11 cellular contexts compared by ENCODE assay signal in the genomic region with DNA sequence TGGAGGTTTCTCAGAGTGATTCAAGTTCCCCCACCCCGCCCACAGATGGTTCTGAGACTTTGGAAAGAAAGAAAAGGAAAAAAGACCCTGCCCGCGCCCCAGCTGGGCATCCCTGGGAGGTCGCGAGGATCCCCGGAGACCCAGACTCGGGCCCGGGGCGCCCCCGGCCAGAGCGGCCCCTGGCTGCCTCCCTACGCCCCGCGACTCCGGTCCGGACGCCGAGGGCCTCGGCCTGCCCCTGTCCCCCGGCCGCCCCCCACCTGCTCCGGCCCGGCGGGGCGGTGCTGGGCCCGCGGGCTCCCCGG.
DNase-seq lines count a peak whose midpoint lies in the region; ATAC-seq and TF ChIP-seq lines count a peak whose summit lies in the region.
"Had no signal": no experiment of that assay in that cellular context is flagged by ENCODE, and none has a peak within 500 bp of the region (broad histone marks: within the 10 kb centered on the region; RNA-seq: fewer than 3 reads in every experiment).

No MANE protein-coding gene starts in this region.

- H3K27me3 Mint-ChIP-seq in T-helper 2 cell treated with Interferon-gamma antibody and Interleukin-4, amounts not matched to agents 5 μg/mL and 100 μg/mL, for 36 hours (ENCODE audit: low read depth), result peaks cover 28% of the 10 kb centered on the region
- peaks cover 24% of the 10 kb centered on the region for H3K27me3 Mint-ChIP-seq in activated naive CD8-positive, alpha-beta T cell treated with anti-CD3 and anti-CD28 coated beads, Interleukin-2, amount 50 U/mL, for 24 hours

- no peak for DNase-seq in T-helper 2 cell treated with Interferon-gamma antibody and Interleukin-4, amounts not matched to agents 5 μg/mL and 100 μg/mL, for 36 hours (ENCODE audit: low spot score)
- DNase-seq in T-helper 2 cell (no peak), RWPE1 (ENCODE audit: low spot score) (no peak), GM10266 (ENCODE audit: extremely low spot score) (no peak), NCI-H1417 (lab: John Stamatoyannopoulos, UW) (no peak)
- no peak for DNase-seq in activated naive CD8-positive, alpha-beta T cell treated with anti-CD3 and anti-CD28 coated beads, Interleukin-2, amount 50 U/mL, for 24 hours
- peak; percentile 42 for DNase-seq in stimulated activated naive CD8-positive, alpha-beta T cell treated with anti-CD3 and anti-CD28 coated beads, Interleukin-15, Interleukin-2, amounts not matched to agents 100 U/mL and 50 U/mL, for 24 hours
- DNase-seq: activated gamma-delta T cell treated with Interleukin-2 at 50 U/mL for 16 hours, kidney glomerular epithelial cell had no signal

- no peak overlapping the region for H3K9ac ChIP-seq in iPS-18a (ENCODE audit: low read length)

- no peaks in the 10 kb centered on the region for H3K9me3 Mint-ChIP-seq in T-helper 2 cell treated with Interferon-gamma antibody and Interleukin-4, amounts not matched to agents 5 μg/mL and 100 μg/mL, for 36 hours
- no peaks in the 10 kb centered on the region for H3K9me3 Mint-ChIP-seq in activated naive CD8-positive, alpha-beta T cell treated with anti-CD3 and anti-CD28 coated beads, Interleukin-2, amount 50 U/mL, for 24 hours

- peak overlapping the region; percentile 44 for H3K4me3 ChIP-seq in iPS-18a (ENCODE audit: low read length)
- H3K4me3 ChIP-seq: SK-N-MC had no signal

- H3K4me1 Mint-ChIP-seq in T-helper 2 cell treated with Interferon-gamma antibody and Interleukin-4, amounts not matched to agents 5 μg/mL and 100 μg/mL, for 36 hours (ENCODE audit: low read depth), result peaks cover 8% of the 10 kb centered on the region
- peaks cover 15% of the 10 kb centered on the region for H3K4me1 Mint-ChIP-seq in activated naive CD8-positive, alpha-beta T cell treated with anti-CD3 and anti-CD28 coated beads, Interleukin-2, amount 50 U/mL, for 24 hours

- no peaks in the 10 kb centered on the region for H3K36me3 ChIP-seq in iPS-18a (ENCODE audit: control insufficient read depth, low read depth, low read length)

- peak overlapping the region; percentile 72 for H3K4me3 Mint-ChIP-seq in T-helper 2 cell treated with Interferon-gamma antibody and Interleukin-4, amounts not matched to agents 5 μg/mL and 100 μg/mL, for 36 hours
- peak overlapping the region; percentile 68 for H3K4me3 Mint-ChIP-seq in activated naive CD8-positive, alpha-beta T cell treated with anti-CD3 and anti-CD28 coated beads, Interleukin-2, amount 50 U/mL, for 24 hours

- ATAC-seq in activated naive CD8-positive, alpha-beta T cell treated with anti-CD3 and anti-CD28 coated beads, Interleukin-2, amount 50 U/mL, for 24 hours, result no peak
- no peak for ATAC-seq in stimulated activated naive CD8-positive, alpha-beta T cell treated with anti-CD3 and anti-CD28 coated beads, Interleukin-15, Interleukin-2, amounts not matched to agents 100 U/mL and 50 U/mL, for 24 hours

- no peak overlapping the region for H3K27ac ChIP-seq in iPS-18a (ENCODE audit: low read length)
- no peak overlapping the region for H3K27ac ChIP-seq in RWPE1
- H3K27ac ChIP-seq: SK-N-MC had no signal

- CTCF ChIA-PET in RWPE1 (lab: Yijun Ruan, JAX), result no interaction called here

- H3K27ac Mint-ChIP-seq in T-helper 2 cell treated with Interferon-gamma antibody and Interleukin-4, amounts not matched to agents 5 μg/mL and 100 μg/mL, for 36 hours, result no peak overlapping the region
- peak overlapping the region; percentile 49 for H3K27ac Mint-ChIP-seq in activated naive CD8-positive, alpha-beta T cell treated with anti-CD3 and anti-CD28 coated beads, Interleukin-2, amount 50 U/mL, for 24 hours

- H3K9me3 ChIP-seq in iPS-18a (ENCODE audit: control insufficient read depth, low read depth, low read length), result no peaks in the 10 kb centered on the region

- H3K4me1 ChIP-seq in iPS-18a (ENCODE audit: control insufficient read depth, low read depth, low read length), result peaks cover 13% of the 10 kb centered on the region

- POLR2A ChIA-PET in RWPE1 (lab: Yijun Ruan, JAX; ENCODE audit: low non-redundant PET), result no interaction called here

- TF ChIP-seq CTCF in RWPE1 (conservative IDR thresholded peaks at IDR 0.05; ENCODE audit: low read depth) (no peak), GM10266 (IDR thresholded peaks at IDR 0.05; ENCODE audit: control insufficient read depth, insufficient read depth, low read depth, missing control alignments) (no peak)

- no peaks in the 10 kb centered on the region for H3K36me3 Mint-ChIP-seq in T-helper 2 cell treated with Interferon-gamma antibody and Interleukin-4, amounts not matched to agents 5 μg/mL and 100 μg/mL, for 36 hours (ENCODE audit: low read depth)
- no peaks in the 10 kb centered on the region for H3K36me3 Mint-ChIP-seq in activated naive CD8-positive, alpha-beta T cell treated with anti-CD3 and anti-CD28 coated beads, Interleukin-2, amount 50 U/mL, for 24 hours (ENCODE audit: low read depth)

- peaks cover 70% of the 10 kb centered on the region for H3K27me3 ChIP-seq in iPS-18a (ENCODE audit: control insufficient read depth, insufficient read depth, low read length)
